Comparison of ENCODE assay signal across 12 cellular contexts in the genomic region with DNA sequence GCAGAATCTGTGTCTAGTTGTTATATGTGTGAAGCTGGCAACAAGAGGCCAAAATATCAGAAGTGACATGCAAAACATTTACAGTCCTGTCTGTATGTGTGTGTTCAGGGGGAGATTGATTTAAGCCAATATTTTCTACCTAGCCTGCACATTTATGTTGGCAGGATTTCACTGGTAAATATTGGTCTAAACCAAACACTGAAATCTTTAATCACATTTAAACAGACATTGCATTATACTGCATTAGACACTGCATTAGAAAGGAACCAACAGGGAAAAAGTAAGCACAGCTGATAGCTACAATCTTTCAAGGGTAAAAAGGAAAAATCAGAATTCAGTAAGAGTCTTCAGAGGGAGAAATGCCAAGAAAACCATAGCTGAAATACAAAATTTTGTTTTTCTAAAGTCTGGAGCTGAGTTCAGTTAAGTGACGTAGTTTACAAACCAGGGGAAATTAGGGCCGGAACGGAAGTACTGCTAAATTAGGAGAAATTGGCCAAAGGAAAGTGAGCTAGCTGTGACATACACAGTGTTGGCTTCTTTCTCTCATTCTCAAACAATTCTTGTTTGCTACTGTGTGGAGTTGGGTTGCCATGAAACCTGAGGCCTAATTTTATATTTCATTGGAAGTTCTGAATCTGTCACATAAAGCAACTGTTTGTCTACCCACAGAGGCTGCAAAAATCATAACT.
A peak's percentile ranks its signal among the peaks of the same experiment; 100 is the strongest.
DNase-seq lines count a peak whose midpoint lies in the region; ATAC-seq and TF ChIP-seq lines count a peak whose summit lies in the region.
"Had no signal": no experiment of that assay in that cellular context is flagged by ENCODE, and none has a peak within 500 bp of the region (broad histone marks: within the 10 kb centered on the region; RNA-seq: fewer than 3 reads in every experiment).

No MANE protein-coding gene starts in this region.

- no peak for DNase-seq in stimulated activated naive CD8-positive, alpha-beta T cell treated with anti-CD3 and anti-CD28 coated beads, Interleukin-15, amount 100 ng/mL, for 72 hours
- no peak for DNase-seq in stimulated activated naive CD8-positive, alpha-beta T cell treated with anti-CD3 and anti-CD28 coated beads, Interleukin-15, Interleukin-2, amounts not matched to agents 100 U/mL and 50 U/mL, for 24 hours
- DNase-seq in chondrocyte (ENCODE audit: low spot score) (no peak), type B pancreatic cell (ENCODE audit: extremely low spot score, unreplicated experiment) (no peak), NCI-H2029 treated with DMSO at 0.1 percent for 48 hours (lab: John Stamatoyannopoulos, UW) (no peak)
- DNase-seq: activated T-cell treated with anti-CD3 and anti-CD28 coated beads, Interleukin-2, amount 50 U/mL, for 48 hours; MM.1S; SIG-M5 had no signal

- peaks cover 0 to 9% of the 10 kb centered on the region in 2 donors for H3K9me3 Mint-ChIP-seq in stimulated activated naive CD8-positive, alpha-beta T cell treated with anti-CD3 and anti-CD28 coated beads, Interleukin-15, amount 100 ng/mL, for 72 hours
- H3K9me3 Mint-ChIP-seq in chondrocyte (ENCODE audit: low read depth) (no peaks in the 10 kb centered on the region), type B pancreatic cell (no peaks in the 10 kb centered on the region)

- peaks cover 0 to 2% of the 10 kb centered on the region in 2 donors for H3K4me1 ChIP-seq in mucosa of rectum (ENCODE audit: control insufficient read depth in 2 of 2, insufficient read depth in 2 of 2, low read length in 2 of 2)

- H3K36me3 Mint-ChIP-seq in chondrocyte (ENCODE audit: low read depth) (no peaks in the 10 kb centered on the region), type B pancreatic cell (no peaks in the 10 kb centered on the region)

- no peak overlapping the region for H3K4me3 ChIP-seq in mucosa of rectum (ENCODE audit: low read length in 2 of 2)

- no peaks in the 10 kb centered on the region for H3K27me3 ChIP-seq in mucosa of rectum (ENCODE audit: control insufficient read depth in 2 of 2, insufficient read depth in 2 of 2, low read length in 2 of 2)

- H3K27me3 Mint-ChIP-seq in stimulated activated naive CD8-positive, alpha-beta T cell treated with anti-CD3 and anti-CD28 coated beads, Interleukin-15, amount 100 ng/mL, for 72 hours = no peaks in the 10 kb centered on the region
- no peaks in the 10 kb centered on the region for H3K27me3 Mint-ChIP-seq in chondrocyte (ENCODE audit: low read depth)
- H3K27me3 Mint-ChIP-seq in type B pancreatic cell = peaks cover 3% of the 10 kb centered on the region

- no peak for TF ChIP-seq CTCF in chondrocyte (IDR thresholded peaks at IDR 0.05)
- TF ChIP-seq CTCF in type B pancreatic cell (conservative IDR thresholded peaks at IDR 0.05) = no peak

- H3K4me3 Mint-ChIP-seq in stimulated activated naive CD8-positive, alpha-beta T cell treated with anti-CD3 and anti-CD28 coated beads, Interleukin-15, amount 100 ng/mL, for 72 hours = no peak overlapping the region
- H3K4me3 Mint-ChIP-seq in chondrocyte (ENCODE audit: unreplicated experiment) = no peak overlapping the region
- H3K4me3 Mint-ChIP-seq in type B pancreatic cell = no peak overlapping the region

- H3K27ac Mint-ChIP-seq in stimulated activated naive CD8-positive, alpha-beta T cell treated with anti-CD3 and anti-CD28 coated beads, Interleukin-15, amount 100 ng/mL, for 72 hours = peak overlapping the region in 1 of 2 donors; percentile 34
- H3K27ac Mint-ChIP-seq in chondrocyte (ENCODE audit: unreplicated experiment) (peak overlapping the region; percentile 88), type B pancreatic cell (no peak overlapping the region)

- H3K4me1 Mint-ChIP-seq in stimulated activated naive CD8-positive, alpha-beta T cell treated with anti-CD3 and anti-CD28 coated beads, Interleukin-15, amount 100 ng/mL, for 72 hours = peaks cover 10% of the 10 kb centered on the region
- H3K4me1 Mint-ChIP-seq in chondrocyte (ENCODE audit: low read depth) = peaks cover 18% of the 10 kb centered on the region
- peaks cover 7% of the 10 kb centered on the region for H3K4me1 Mint-ChIP-seq in type B pancreatic cell (ENCODE audit: unreplicated experiment)

- peak; percentile 65 for ATAC-seq in stimulated activated naive CD8-positive, alpha-beta T cell treated with anti-CD3 and anti-CD28 coated beads, Interleukin-15, amount 100 ng/mL, for 72 hours
- no peak for ATAC-seq in stimulated activated naive CD8-positive, alpha-beta T cell treated with anti-CD3 and anti-CD28 coated beads, Interleukin-15, Interleukin-2, amounts not matched to agents 100 U/mL and 50 U/mL, for 24 hours
- ATAC-seq in HG03039 (IDR thresholded peaks at IDR 0.05; ENCODE audit: unreplicated experiment) (no peak), GM18870 (IDR thresholded peaks at IDR 0.05; ENCODE audit: unreplicated experiment) (no peak)

- H3K36me3 ChIP-seq in mucosa of rectum (ENCODE audit: control insufficient read depth in 2 of 2, insufficient read depth in 2 of 2, low read length in 2 of 2) = no peaks in the 10 kb centered on the region

- H3K9me3 ChIP-seq in mucosa of rectum (ENCODE audit: control insufficient read depth in 2 of 2, low read length in 2 of 2) = no peaks in the 10 kb centered on the region

- no peak overlapping the region for H3K9ac ChIP-seq in mucosa of rectum (ENCODE audit: low read depth in 1 of 2, low read length in 2 of 2)

- H3K27ac ChIP-seq in mucosa of rectum (ENCODE audit: low read depth in 2 of 2, low read length in 2 of 2) = peak overlapping the region; percentile 15 to 41
- H3K27ac ChIP-seq: C4-2B had no signal
